In genomic region chr12:57850924-57851323, GRCh38 we compare ENCODE assay signal across 11 cellular contexts. TPM values are rescaled to one million over a fixed set of nuclear protein-coding genes. Genes with fewer than 3 reads are reported as not detected.
DNase-seq lines count a peak whose midpoint lies in the region; ATAC-seq and TF ChIP-seq lines count a peak whose summit lies in the region.
"Had no signal": no experiment of that assay in that cellular context is flagged by ENCODE, and none has a peak within 500 bp of the region (broad histone marks: within the 10 kb centered on the region; RNA-seq: fewer than 3 reads in every experiment).

No MANE protein-coding gene starts in this region.

- TF ChIP-seq CTCF in GM12865 (IDR thresholded peaks at IDR 0.05; ENCODE audit: insufficient read depth, low read depth, low read length, missing control alignments): no peak

- DNase-seq in GM12865 (ENCODE audit: low read depth) (peak; percentile 36), NCI-H69 (lab: John Stamatoyannopoulos, UW) (peak; percentile 37), naive B cell (peak; percentile 21), cerebellar cortex (ENCODE audit: low spot score) (no peak), NK-92 (lab: John Stamatoyannopoulos, UW; ENCODE audit: unreplicated experiment) (no peak)
- DNase-seq in activated naive CD4-positive, alpha-beta T cell treated with anti-CD3 and anti-CD28 coated beads, Interleukin-2, amount 10 ng/mL, durations not matched to agents 7 days and 5 days: no peak
- DNase-seq: activated naive CD8-positive, alpha-beta T cell treated with anti-CD3 and anti-CD28 coated beads, Interleukin-2, amount 10 ng/mL, durations not matched to agents 7 days and 5 days; KG1; left colon had no signal

- H3K4me3 ChIP-seq in GM12865 (ENCODE audit: low read depth, low read length): no peak overlapping the region

- peak overlapping the region in 1 of 6 donors; percentile 70 for H3K27ac Mint-ChIP-seq in naive B cell
- no peak overlapping the region for H3K27ac Mint-ChIP-seq in activated naive CD4-positive, alpha-beta T cell treated with anti-CD3 and anti-CD28 coated beads, Interleukin-2, amount 10 ng/mL, durations not matched to agents 7 days and 5 days
- H3K27ac Mint-ChIP-seq: activated naive CD8-positive, alpha-beta T cell treated with anti-CD3 and anti-CD28 coated beads, Interleukin-2, amount 10 ng/mL, durations not matched to agents 7 days and 5 days had no signal

- peaks cover 37 to 59% (median 56%) of the 10 kb centered on the region in 3 donors for H3K4me1 Mint-ChIP-seq in naive B cell
- H3K4me1 Mint-ChIP-seq in activated naive CD4-positive, alpha-beta T cell treated with anti-CD3 and anti-CD28 coated beads, Interleukin-2, amount 10 ng/mL, durations not matched to agents 7 days and 5 days: peaks cover 17% of the 10 kb centered on the region

- peak overlapping the region in 4 of 8 donors; percentile 5 to 43 (median 14) for H3K4me3 Mint-ChIP-seq in naive B cell
- no peak overlapping the region for H3K4me3 Mint-ChIP-seq in activated naive CD4-positive, alpha-beta T cell treated with anti-CD3 and anti-CD28 coated beads, Interleukin-2, amount 10 ng/mL, durations not matched to agents 7 days and 5 days
- H3K4me3 Mint-ChIP-seq: activated naive CD8-positive, alpha-beta T cell treated with anti-CD3 and anti-CD28 coated beads, Interleukin-2, amount 10 ng/mL, durations not matched to agents 7 days and 5 days had no signal

- ATAC-seq in GM21737 (IDR thresholded peaks at IDR 0.05; ENCODE audit: unreplicated experiment) (peak; percentile 32), naive B cell (ENCODE audit: low read depth in 2 of 2) (peak; percentile 38 to 48), GM19395 (IDR thresholded peaks at IDR 0.05; ENCODE audit: unreplicated experiment) (no peak)
- ATAC-seq: left colon had no signal

- H3K36me3 Mint-ChIP-seq in naive B cell: no peaks in the 10 kb centered on the region
- no peaks in the 10 kb centered on the region for H3K36me3 Mint-ChIP-seq in activated naive CD4-positive, alpha-beta T cell treated with anti-CD3 and anti-CD28 coated beads, Interleukin-2, amount 10 ng/mL, durations not matched to agents 7 days and 5 days
- H3K36me3 Mint-ChIP-seq: activated naive CD8-positive, alpha-beta T cell treated with anti-CD3 and anti-CD28 coated beads, Interleukin-2, amount 10 ng/mL, durations not matched to agents 7 days and 5 days had no signal

- H3K9me3 Mint-ChIP-seq in naive B cell: no peaks in the 10 kb centered on the region
- no peaks in the 10 kb centered on the region for H3K9me3 Mint-ChIP-seq in activated naive CD4-positive, alpha-beta T cell treated with anti-CD3 and anti-CD28 coated beads, Interleukin-2, amount 10 ng/mL, durations not matched to agents 7 days and 5 days
- H3K9me3 Mint-ChIP-seq: activated naive CD8-positive, alpha-beta T cell treated with anti-CD3 and anti-CD28 coated beads, Interleukin-2, amount 10 ng/mL, durations not matched to agents 7 days and 5 days had no signal

- CTCF ChIA-PET in activated naive CD4-positive, alpha-beta T cell treated with anti-CD3 and anti-CD28 coated beads, Interleukin-2, amount 10 ng/mL, durations not matched to agents 7 days and 5 days (lab: Charles Lee): interaction anchor here (0.6 to 2.1 kb wide), 5 partner anchors 14 to 280 kb away, joined by 3 to 5 read pairs (median 4); no protein-coding TSS in a partner anchor

- H3K27me3 Mint-ChIP-seq in naive B cell: peaks cover 14 to 37% (median 30%) of the 10 kb centered on the region in 3 donors
- H3K27me3 Mint-ChIP-seq in activated naive CD4-positive, alpha-beta T cell treated with anti-CD3 and anti-CD28 coated beads, Interleukin-2, amount 10 ng/mL, durations not matched to agents 7 days and 5 days: peaks cover 85% of the 10 kb centered on the region

RNA-seq across cellular contexts. Expression of gene CTDSP2, which starts 4.4 kb away (rescaled TPM):
- 10 to 100 TPM; 44.3 to 65.3 (median 53.2) TPM for polyA plus RNA-seq in naive B cell (ENCODE audit: low read depth in 6 of 6)

RNA-seq across cellular contexts. Expression of gene AVIL, which starts 32.4 kb away (rescaled TPM):
- under 1 TPM in 4 of 6 donors, not detected in 2; 0.19 to 0.82 (median 0.48) TPM for polyA plus RNA-seq in naive B cell (ENCODE audit: low read depth in 6 of 6)

Comparison
In these comparisons a context has a peak if more than half of its experiments do, and no peak if none do; other contexts are left out.
1. DNase-seq: peak in GM12865 (single experiment), NCI-H69 (single experiment) and naive B cell (single experiment); none in cerebellar cortex (single experiment), activated naive CD4-positive, alpha-beta T cell treated with anti-CD3 and anti-CD28 coated beads, Interleukin-2, amount 10 ng/mL, durations not matched to agents 7 days and 5 days (single experiment) and NK-92 (single experiment).